Comparison of ENCODE assay signal across 1 cellular context in the genomic region with DNA sequence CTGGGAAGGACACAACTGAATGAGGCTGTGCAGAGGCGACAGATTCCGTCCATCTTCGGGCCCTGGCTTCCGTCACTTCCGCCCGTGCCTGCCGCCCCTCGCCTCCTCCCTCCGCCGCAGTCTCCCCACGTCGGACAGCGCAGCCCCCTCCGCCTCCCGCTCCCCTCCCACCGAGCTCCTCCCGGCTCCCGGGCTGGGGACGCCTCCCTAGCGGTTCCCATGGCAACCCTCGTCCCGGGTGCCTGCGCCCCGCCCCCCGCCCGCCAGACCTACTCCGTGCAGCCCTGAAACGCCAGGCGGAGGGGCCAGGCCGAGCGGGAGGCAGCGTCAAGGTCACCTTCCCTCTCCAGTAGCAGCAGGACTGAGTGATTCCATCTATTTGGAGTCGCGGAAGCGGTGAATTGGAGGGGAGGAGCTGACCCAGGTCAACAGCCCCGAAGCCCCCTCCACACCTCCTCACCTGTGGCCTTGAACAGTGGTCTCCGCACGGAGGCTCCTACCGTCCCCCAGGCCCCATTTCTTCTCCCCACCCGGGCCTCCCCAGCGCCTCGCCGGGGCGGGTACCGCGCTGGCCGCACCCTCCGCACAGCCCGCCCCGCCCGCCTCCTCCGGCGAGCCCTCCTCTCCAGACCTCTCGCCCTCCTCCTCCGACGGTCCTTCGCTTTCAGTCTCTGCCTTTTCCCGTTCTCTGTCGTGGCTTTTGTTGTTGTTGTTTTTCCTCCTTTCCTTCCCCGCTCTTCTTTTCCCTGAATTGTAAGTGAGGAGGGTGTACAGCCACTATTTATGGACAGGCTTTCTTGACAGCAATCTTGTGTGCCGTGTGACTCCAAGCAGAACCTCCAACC.
A peak's percentile ranks its signal among the peaks of the same experiment; 100 is the strongest.
TF ChIP-seq lines count a peak whose summit lies in the region.

No MANE protein-coding gene starts in this region.

TF ChIP-seq in GM12878, 131 proteins besides CTCF, POLR2A, EP300 and RAD21 (continued from another document and continues in another):
- TF ChIP-seq, protein P1, sequence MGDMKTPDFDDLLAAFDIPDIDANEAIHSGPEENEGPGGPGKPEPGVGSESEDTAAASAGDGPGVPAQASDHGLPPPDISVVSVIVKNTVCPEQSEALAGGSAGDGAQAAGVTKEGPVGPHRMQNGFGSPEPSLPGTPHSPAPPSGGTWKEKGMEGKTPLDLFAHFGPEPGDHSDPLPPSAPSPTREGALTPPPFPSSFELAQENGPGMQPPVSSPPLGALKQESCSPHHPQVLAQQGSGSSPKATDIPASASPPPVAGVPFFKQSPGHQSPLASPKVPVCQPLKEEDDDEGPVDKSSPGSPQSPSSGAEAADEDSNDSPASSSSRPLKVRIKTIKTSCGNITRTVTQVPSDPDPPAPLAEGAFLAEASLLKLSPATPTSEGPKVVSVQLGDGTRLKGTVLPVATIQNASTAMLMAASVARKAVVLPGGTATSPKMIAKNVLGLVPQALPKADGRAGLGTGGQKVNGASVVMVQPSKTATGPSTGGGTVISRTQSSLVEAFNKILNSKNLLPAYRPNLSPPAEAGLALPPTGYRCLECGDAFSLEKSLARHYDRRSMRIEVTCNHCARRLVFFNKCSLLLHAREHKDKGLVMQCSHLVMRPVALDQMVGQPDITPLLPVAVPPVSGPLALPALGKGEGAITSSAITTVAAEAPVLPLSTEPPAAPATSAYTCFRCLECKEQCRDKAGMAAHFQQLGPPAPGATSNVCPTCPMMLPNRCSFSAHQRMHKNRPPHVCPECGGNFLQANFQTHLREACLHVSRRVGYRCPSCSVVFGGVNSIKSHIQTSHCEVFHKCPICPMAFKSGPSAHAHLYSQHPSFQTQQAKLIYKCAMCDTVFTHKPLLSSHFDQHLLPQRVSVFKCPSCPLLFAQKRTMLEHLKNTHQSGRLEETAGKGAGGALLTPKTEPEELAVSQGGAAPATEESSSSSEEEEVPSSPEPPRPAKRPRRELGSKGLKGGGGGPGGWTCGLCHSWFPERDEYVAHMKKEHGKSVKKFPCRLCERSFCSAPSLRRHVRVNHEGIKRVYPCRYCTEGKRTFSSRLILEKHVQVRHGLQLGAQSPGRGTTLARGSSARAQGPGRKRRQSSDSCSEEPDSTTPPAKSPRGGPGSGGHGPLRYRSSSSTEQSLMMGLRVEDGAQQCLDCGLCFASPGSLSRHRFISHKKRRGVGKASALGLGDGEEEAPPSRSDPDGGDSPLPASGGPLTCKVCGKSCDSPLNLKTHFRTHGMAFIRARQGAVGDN (IDR thresholded peaks at IDR 0.05) = no peak
- TF ChIP-seq SMARCA5 (IDR thresholded peaks at IDR 0.05) (peak; percentile 53; the same call in 1 of the 2 replicates), MTA2 (IDR thresholded peaks at IDR 0.05; ENCODE audit: low read depth) (no peak), HDAC6 (IDR thresholded peaks at IDR 0.05; ENCODE audit: unreplicated experiment) (no peak), ZSCAN29 (IDR thresholded peaks at IDR 0.05) (no peak), HDGF (IDR thresholded peaks at IDR 0.05) (peak; percentile 74; the same call in 1 of the 2 replicates), CEBPB (IDR thresholded peaks at IDR 0.05; ENCODE audit: borderline replicate concordance in 1 of 2, low read depth in 2 of 2, low read length in 2 of 2) (no peak), NR2C1 (IDR thresholded peaks at IDR 0.05) (no peak), RUNX3 (IDR thresholded peaks at IDR 0.05; ENCODE audit: low read length) (no peak), LARP7 (IDR thresholded peaks at IDR 0.05) (peak; percentile 67; the same call in 1 of the 2 replicates), STAT3 (IDR thresholded peaks at IDR 0.05; ENCODE audit: low read depth, low read length) (no peak), TCF7 (IDR thresholded peaks at IDR 0.05; ENCODE audit: borderline replicate concordance) (no peak), ZNF207 (IDR thresholded peaks at IDR 0.05; ENCODE audit: borderline replicate concordance) (0 out of 2 replicates have a peak, but pooled peaks have one; percentile 64), PML (IDR thresholded peaks at IDR 0.05; ENCODE audit: low read length) (no peak), MYB (IDR thresholded peaks at IDR 0.05; ENCODE audit: borderline replicate concordance, low read depth, low read length) (no peak), JUNB (IDR thresholded peaks at IDR 0.05) (no peak), IKZF1 (conservative IDR thresholded peaks at IDR 0.05) (peak; percentile 83), ATF7 (IDR thresholded peaks at IDR 0.05; ENCODE audit: low read depth) (0 out of 2 replicates have a peak, but pooled peaks have one; percentile 41), MEF2B (IDR thresholded peaks at IDR 0.05; ENCODE audit: partially characterized antibody, poor library complexity, severe bottlenecking) (peak; percentile 16), ESRRA (IDR thresholded peaks at IDR 0.05; ENCODE audit: low read length) (peak; percentile 97), RCOR1 (conservative IDR thresholded peaks at IDR 0.05; ENCODE audit: low read depth, low read length) (no peak), CREM (IDR thresholded peaks at IDR 0.05; ENCODE audit: low read depth) (peak; percentile 86), SMAD1 (IDR thresholded peaks at IDR 0.05; ENCODE audit: low read depth, partially characterized antibody) (no peak), IRF4 (IDR thresholded peaks at IDR 0.05; ENCODE audit: low read depth, low read length) (peak; percentile 37; the same call in 1 of the 2 replicates), CREB1 (IDR thresholded peaks at IDR 0.05; ENCODE audit: low read depth) (peak; percentile 82; the same call in 1 of the 2 replicates), MYC (IDR thresholded peaks at IDR 0.05; ENCODE audit: insufficient read depth, insufficient read length, insufficient replicate concordance, low read length, severe bottlenecking) (no peak), FOXM1 (IDR thresholded peaks at IDR 0.05; ENCODE audit: low read depth, low read length) (no peak)
- TF ChIP-seq, protein P2, sequence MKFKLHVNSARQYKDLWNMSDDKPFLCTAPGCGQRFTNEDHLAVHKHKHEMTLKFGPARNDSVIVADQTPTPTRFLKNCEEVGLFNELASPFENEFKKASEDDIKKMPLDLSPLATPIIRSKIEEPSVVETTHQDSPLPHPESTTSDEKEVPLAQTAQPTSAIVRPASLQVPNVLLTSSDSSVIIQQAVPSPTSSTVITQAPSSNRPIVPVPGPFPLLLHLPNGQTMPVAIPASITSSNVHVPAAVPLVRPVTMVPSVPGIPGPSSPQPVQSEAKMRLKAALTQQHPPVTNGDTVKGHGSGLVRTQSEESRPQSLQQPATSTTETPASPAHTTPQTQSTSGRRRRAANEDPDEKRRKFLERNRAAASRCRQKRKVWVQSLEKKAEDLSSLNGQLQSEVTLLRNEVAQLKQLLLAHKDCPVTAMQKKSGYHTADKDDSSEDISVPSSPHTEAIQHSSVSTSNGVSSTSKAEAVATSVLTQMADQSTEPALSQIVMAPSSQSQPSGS (IDR thresholded peaks at IDR 0.05; ENCODE audit: low read length) = no peak
- TF ChIP-seq, protein P3, sequence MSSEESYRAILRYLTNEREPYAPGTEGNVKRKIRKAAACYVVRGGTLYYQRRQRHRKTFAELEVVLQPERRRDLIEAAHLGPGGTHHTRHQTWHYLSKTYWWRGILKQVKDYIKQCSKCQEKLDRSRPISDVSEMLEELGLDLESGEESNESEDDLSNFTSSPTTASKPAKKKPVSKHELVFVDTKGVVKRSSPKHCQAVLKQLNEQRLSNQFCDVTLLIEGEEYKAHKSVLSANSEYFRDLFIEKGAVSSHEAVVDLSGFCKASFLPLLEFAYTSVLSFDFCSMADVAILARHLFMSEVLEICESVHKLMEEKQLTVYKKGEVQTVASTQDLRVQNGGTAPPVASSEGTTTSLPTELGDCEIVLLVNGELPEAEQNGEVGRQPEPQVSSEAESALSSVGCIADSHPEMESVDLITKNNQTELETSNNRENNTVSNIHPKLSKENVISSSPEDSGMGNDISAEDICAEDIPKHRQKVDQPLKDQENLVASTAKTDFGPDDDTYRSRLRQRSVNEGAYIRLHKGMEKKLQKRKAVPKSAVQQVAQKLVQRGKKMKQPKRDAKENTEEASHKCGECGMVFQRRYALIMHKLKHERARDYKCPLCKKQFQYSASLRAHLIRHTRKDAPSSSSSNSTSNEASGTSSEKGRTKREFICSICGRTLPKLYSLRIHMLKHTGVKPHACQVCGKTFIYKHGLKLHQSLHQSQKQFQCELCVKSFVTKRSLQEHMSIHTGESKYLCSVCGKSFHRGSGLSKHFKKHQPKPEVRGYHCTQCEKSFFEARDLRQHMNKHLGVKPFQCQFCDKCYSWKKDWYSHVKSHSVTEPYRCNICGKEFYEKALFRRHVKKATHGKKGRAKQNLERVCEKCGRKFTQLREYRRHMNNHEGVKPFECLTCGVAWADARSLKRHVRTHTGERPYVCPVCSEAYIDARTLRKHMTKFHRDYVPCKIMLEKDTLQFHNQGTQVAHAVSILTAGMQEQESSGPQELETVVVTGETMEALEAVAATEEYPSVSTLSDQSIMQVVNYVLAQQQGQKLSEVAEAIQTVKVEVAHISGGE (CRISPR knock-in tag; IDR thresholded peaks at IDR 0.05) = no peak; the same call in 1 of the 2 replicates
- TF ChIP-seq, protein P4, sequence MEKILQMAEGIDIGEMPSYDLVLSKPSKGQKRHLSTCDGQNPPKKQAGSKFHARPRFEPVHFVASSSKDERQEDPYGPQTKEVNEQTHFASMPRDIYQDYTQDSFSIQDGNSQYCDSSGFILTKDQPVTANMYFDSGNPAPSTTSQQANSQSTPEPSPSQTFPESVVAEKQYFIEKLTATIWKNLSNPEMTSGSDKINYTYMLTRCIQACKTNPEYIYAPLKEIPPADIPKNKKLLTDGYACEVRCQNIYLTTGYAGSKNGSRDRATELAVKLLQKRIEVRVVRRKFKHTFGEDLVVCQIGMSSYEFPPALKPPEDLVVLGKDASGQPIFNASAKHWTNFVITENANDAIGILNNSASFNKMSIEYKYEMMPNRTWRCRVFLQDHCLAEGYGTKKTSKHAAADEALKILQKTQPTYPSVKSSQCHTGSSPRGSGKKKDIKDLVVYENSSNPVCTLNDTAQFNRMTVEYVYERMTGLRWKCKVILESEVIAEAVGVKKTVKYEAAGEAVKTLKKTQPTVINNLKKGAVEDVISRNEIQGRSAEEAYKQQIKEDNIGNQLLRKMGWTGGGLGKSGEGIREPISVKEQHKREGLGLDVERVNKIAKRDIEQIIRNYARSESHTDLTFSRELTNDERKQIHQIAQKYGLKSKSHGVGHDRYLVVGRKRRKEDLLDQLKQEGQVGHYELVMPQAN (conservative IDR thresholded peaks at IDR 0.05) = peak; percentile 73
- TF ChIP-seq, protein P5, sequence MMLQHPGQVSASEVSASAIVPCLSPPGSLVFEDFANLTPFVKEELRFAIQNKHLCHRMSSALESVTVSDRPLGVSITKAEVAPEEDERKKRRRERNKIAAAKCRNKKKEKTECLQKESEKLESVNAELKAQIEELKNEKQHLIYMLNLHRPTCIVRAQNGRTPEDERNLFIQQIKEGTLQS (IDR thresholded peaks at IDR 0.05; ENCODE audit: borderline replicate concordance, extremely low read depth, low read depth, low read length) = no peak
- TF ChIP-seq, protein P6, sequence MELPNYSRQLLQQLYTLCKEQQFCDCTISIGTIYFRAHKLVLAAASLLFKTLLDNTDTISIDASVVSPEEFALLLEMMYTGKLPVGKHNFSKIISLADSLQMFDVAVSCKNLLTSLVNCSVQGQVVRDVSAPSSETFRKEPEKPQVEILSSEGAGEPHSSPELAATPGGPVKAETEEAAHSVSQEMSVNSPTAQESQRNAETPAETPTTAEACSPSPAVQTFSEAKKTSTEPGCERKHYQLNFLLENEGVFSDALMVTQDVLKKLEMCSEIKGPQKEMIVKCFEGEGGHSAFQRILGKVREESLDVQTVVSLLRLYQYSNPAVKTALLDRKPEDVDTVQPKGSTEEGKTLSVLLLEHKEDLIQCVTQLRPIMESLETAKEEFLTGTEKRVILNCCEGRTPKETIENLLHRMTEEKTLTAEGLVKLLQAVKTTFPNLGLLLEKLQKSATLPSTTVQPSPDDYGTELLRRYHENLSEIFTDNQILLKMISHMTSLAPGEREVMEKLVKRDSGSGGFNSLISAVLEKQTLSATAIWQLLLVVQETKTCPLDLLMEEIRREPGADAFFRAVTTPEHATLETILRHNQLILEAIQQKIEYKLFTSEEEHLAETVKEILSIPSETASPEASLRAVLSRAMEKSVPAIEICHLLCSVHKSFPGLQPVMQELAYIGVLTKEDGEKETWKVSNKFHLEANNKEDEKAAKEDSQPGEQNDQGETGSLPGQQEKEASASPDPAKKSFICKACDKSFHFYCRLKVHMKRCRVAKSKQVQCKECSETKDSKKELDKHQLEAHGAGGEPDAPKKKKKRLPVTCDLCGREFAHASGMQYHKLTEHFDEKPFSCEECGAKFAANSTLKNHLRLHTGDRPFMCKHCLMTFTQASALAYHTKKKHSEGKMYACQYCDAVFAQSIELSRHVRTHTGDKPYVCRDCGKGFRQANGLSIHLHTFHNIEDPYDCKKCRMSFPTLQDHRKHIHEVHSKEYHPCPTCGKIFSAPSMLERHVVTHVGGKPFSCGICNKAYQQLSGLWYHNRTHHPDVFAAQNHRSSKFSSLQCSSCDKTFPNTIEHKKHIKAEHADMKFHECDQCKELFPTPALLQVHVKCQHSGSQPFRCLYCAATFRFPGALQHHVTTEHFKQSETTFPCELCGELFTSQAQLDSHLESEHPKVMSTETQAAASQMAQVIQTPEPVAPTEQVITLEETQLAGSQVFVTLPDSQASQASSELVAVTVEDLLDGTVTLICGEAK (IDR thresholded peaks at IDR 0.05; ENCODE audit: borderline replicate concordance) = peak; percentile 64
- TF ChIP-seq, protein P7, sequence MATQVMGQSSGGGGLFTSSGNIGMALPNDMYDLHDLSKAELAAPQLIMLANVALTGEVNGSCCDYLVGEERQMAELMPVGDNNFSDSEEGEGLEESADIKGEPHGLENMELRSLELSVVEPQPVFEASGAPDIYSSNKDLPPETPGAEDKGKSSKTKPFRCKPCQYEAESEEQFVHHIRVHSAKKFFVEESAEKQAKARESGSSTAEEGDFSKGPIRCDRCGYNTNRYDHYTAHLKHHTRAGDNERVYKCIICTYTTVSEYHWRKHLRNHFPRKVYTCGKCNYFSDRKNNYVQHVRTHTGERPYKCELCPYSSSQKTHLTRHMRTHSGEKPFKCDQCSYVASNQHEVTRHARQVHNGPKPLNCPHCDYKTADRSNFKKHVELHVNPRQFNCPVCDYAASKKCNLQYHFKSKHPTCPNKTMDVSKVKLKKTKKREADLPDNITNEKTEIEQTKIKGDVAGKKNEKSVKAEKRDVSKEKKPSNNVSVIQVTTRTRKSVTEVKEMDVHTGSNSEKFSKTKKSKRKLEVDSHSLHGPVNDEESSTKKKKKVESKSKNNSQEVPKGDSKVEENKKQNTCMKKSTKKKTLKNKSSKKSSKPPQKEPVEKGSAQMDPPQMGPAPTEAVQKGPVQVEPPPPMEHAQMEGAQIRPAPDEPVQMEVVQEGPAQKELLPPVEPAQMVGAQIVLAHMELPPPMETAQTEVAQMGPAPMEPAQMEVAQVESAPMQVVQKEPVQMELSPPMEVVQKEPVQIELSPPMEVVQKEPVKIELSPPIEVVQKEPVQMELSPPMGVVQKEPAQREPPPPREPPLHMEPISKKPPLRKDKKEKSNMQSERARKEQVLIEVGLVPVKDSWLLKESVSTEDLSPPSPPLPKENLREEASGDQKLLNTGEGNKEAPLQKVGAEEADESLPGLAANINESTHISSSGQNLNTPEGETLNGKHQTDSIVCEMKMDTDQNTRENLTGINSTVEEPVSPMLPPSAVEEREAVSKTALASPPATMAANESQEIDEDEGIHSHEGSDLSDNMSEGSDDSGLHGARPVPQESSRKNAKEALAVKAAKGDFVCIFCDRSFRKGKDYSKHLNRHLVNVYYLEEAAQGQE (IDR thresholded peaks at IDR 0.05; ENCODE audit: low read depth, low read length) = 0 out of 2 replicates have a peak, but pooled peaks have one; percentile 32
- TF ChIP-seq, protein P8, sequence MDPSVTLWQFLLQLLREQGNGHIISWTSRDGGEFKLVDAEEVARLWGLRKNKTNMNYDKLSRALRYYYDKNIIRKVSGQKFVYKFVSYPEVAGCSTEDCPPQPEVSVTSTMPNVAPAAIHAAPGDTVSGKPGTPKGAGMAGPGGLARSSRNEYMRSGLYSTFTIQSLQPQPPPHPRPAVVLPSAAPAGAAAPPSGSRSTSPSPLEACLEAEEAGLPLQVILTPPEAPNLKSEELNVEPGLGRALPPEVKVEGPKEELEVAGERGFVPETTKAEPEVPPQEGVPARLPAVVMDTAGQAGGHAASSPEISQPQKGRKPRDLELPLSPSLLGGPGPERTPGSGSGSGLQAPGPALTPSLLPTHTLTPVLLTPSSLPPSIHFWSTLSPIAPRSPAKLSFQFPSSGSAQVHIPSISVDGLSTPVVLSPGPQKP (IDR thresholded peaks at IDR 0.05; ENCODE audit: low read depth, low read length) = peak; percentile 74; the same call in 1 of the 2 replicates
